Comparison of ENCODE assay signal across 14 cellular contexts in genomic region chr2:152566728-152567069, GRCh38.
DNase-seq lines count a peak whose midpoint lies in the region; ATAC-seq and TF ChIP-seq lines count a peak whose summit lies in the region.
"Had no signal": no experiment of that assay in that cellular context is flagged by ENCODE, and none has a peak within 500 bp of the region (broad histone marks: within the 10 kb centered on the region; RNA-seq: fewer than 3 reads in every experiment).

No MANE protein-coding gene starts in this region.

- H3K79me1 ChIP-seq in mesenchymal stem cell (replicated peaks; ENCODE audit: low read length, poor library complexity, severe bottlenecking): peaks cover 21% of the 10 kb centered on the region

- peak; percentile 53 for ATAC-seq in GM18511 (IDR thresholded peaks at IDR 0.05; ENCODE audit: unreplicated experiment)
- peak; percentile 40 for ATAC-seq in HG02763 (IDR thresholded peaks at IDR 0.05; ENCODE audit: unreplicated experiment)
- no peak for ATAC-seq in CD4-positive, alpha-beta T cell (ENCODE audit: poor library complexity)
- ATAC-seq: activated CD8-positive, alpha-beta memory T cell treated with anti-CD3 and anti-CD28 coated beads, Interleukin-2, amount 10 ng/mL, durations not matched to agents 7 days and 5 days had no signal

- TF ChIP-seq POLR2A in breast epithelium (IDR thresholded peaks at IDR 0.05): no peak

- H3K4me1 Mint-ChIP-seq in CD4-positive, alpha-beta T cell (ENCODE audit: low read depth): no peaks in the 10 kb centered on the region
- H3K4me1 Mint-ChIP-seq: activated CD8-positive, alpha-beta memory T cell treated with anti-CD3 and anti-CD28 coated beads, Interleukin-2, amount 10 ng/mL, durations not matched to agents 7 days and 5 days had no signal

- H3K4me3 Mint-ChIP-seq in CD4-positive, alpha-beta T cell: no peak overlapping the region
- H3K4me3 Mint-ChIP-seq: activated CD8-positive, alpha-beta memory T cell treated with anti-CD3 and anti-CD28 coated beads, Interleukin-2, amount 10 ng/mL, durations not matched to agents 7 days and 5 days had no signal

- H3K18ac ChIP-seq in mesenchymal stem cell (ENCODE audit: low read depth in 1 of 2, low read length in 2 of 2): peak overlapping the region in 1 of 2 experiments; percentile 5

- H2BK5ac ChIP-seq in mesenchymal stem cell (ENCODE audit: low read depth, low read length, poor library complexity, severe bottlenecking): no peak overlapping the region

- WGBS in mesenchymal stem cell: 88% methylated on average over 5 of the region's 5 CpGs

- intact Hi-C loops in breast epithelium (cut with DNase I; ENCODE audit: low total_unique reads): no loop called here
- intact Hi-C loops in CD4-positive, alpha-beta T cell (cut with DNase I, micrococcal nuclease): no loop called here

- H3K4me3 ChIP-seq in mesenchymal stem cell (ENCODE audit: insufficient read depth in 1 of 2, low read depth in 1 of 2, low read length in 2 of 2) (no peak overlapping the region), breast epithelium (no peak overlapping the region)
- H3K4me3 ChIP-seq: cardiac muscle cell, SK-N-MC had no signal

- H3K36me3 ChIP-seq in mesenchymal stem cell (ENCODE audit: control insufficient read depth in 1 of 2, insufficient read depth in 2 of 2, low read depth in 1 of 2, low read length in 2 of 2): peaks cover 0 to 57% of the 10 kb centered on the region in 2 experiments
- H3K36me3 ChIP-seq in breast epithelium: no peaks in the 10 kb centered on the region
- H3K36me3 ChIP-seq: cardiac muscle cell had no signal

- H3K27me3 ChIP-seq in mesenchymal stem cell (ENCODE audit: control insufficient read depth in 1 of 2, insufficient read depth in 1 of 2, low read length in 2 of 2): no peaks in the 10 kb centered on the region
- no peaks in the 10 kb centered on the region for H3K27me3 ChIP-seq in breast epithelium
- H3K27me3 ChIP-seq in CD4-positive, alpha-beta T cell (ENCODE audit: control insufficient read depth, insufficient read depth, low read length): no peaks in the 10 kb centered on the region
- H3K27me3 ChIP-seq: cardiac muscle cell had no signal

- peak; percentile 92 for DNase-seq in MV-4-11 (lab: John Stamatoyannopoulos, UW)
- DNase-seq in mesenchymal stem cell: no peak
- no peak for DNase-seq in breast epithelium (ENCODE audit: low spot score in 2 of 2)
- no peak for DNase-seq in HEK293T (ENCODE audit: extremely low spot score)
- no peak for DNase-seq in T1000 (lab: John Stamatoyannopoulos, UW)
- DNase-seq in CD4-positive, alpha-beta T cell: no peak
- DNase-seq: activated CD8-positive, alpha-beta memory T cell treated with anti-CD3 and anti-CD28 coated beads, Interleukin-2, amount 10 ng/mL, durations not matched to agents 7 days and 5 days; Calu3; NCI-H2107 had no signal

- no peaks in the 10 kb centered on the region for H3K9me3 ChIP-seq in mesenchymal stem cell (ENCODE audit: control insufficient read depth, low read length)
- H3K9me3 ChIP-seq in breast epithelium: no peaks in the 10 kb centered on the region
- H3K9me3 ChIP-seq in CD4-positive, alpha-beta T cell (ENCODE audit: control insufficient read depth, low read length): no peaks in the 10 kb centered on the region

- CTCF ChIA-PET in HEK293T (lab: Yijun Ruan, JAX): no interaction called here
- CTCF ChIA-PET in CD4-positive, alpha-beta T cell (lab: Charles Lee): no interaction called here

- no peak overlapping the region for H3K4me2 ChIP-seq in mesenchymal stem cell (ENCODE audit: low read length, poor library complexity, severe bottlenecking)

- no peak overlapping the region for H4K8ac ChIP-seq in mesenchymal stem cell (ENCODE audit: low read length)

- no peak overlapping the region for H3K23ac ChIP-seq in mesenchymal stem cell (ENCODE audit: low read length in 2 of 2)

- no peak overlapping the region for H3K14ac ChIP-seq in mesenchymal stem cell (ENCODE audit: low read length in 2 of 2)

- H3K9me3 Mint-ChIP-seq in CD4-positive, alpha-beta T cell: no peaks in the 10 kb centered on the region

- no peak overlapping the region for H2BK120ac ChIP-seq in mesenchymal stem cell (ENCODE audit: low read depth, low read length)

- no peak overlapping the region for H3K4ac ChIP-seq in mesenchymal stem cell (ENCODE audit: low read depth in 1 of 2, low read length in 2 of 2)

- H2AK5ac ChIP-seq in mesenchymal stem cell (ENCODE audit: low read length, severe bottlenecking): no peak overlapping the region

- no peak overlapping the region for H2BK12ac ChIP-seq in mesenchymal stem cell (ENCODE audit: low read length in 2 of 2)

- peak overlapping the region; percentile 12 for H3K27ac ChIP-seq in mesenchymal stem cell (ENCODE audit: low read length, poor library complexity, severe bottlenecking)
- no peak overlapping the region for H3K27ac ChIP-seq in breast epithelium
- H3K27ac ChIP-seq in CD4-positive, alpha-beta T cell (ENCODE audit: low read depth, low read length): no peak overlapping the region
- H3K27ac ChIP-seq: HL-60 had no signal

- POLR2A ChIA-PET in HEK293T (lab: Yijun Ruan, JAX): no interaction called here
- POLR2A ChIA-PET in CD4-positive, alpha-beta T cell (lab: Charles Lee): no interaction called here

- peaks cover 3% of the 10 kb centered on the region for H3K4me1 ChIP-seq in mesenchymal stem cell (ENCODE audit: control insufficient read depth, insufficient read depth, low read depth, low read length)
- H3K4me1 ChIP-seq in breast epithelium: no peaks in the 10 kb centered on the region

- H3K9ac ChIP-seq in mesenchymal stem cell (ENCODE audit: low read length): no peak overlapping the region

- H3K27ac Mint-ChIP-seq in CD4-positive, alpha-beta T cell: no peak overlapping the region
- H3K27ac Mint-ChIP-seq: activated CD8-positive, alpha-beta memory T cell treated with anti-CD3 and anti-CD28 coated beads, Interleukin-2, amount 10 ng/mL, durations not matched to agents 7 days and 5 days had no signal

- TF ChIP-seq CTCF in breast epithelium (IDR thresholded peaks at IDR 0.05): no peak
- no peak for TF ChIP-seq CTCF in CD4-positive, alpha-beta T cell (IDR thresholded peaks at IDR 0.05)

- H3K27me3 Mint-ChIP-seq in CD4-positive, alpha-beta T cell: peaks cover 22% of the 10 kb centered on the region

- H4K91ac ChIP-seq in mesenchymal stem cell (ENCODE audit: low read length): no peak overlapping the region

- H2BK15ac ChIP-seq in mesenchymal stem cell (ENCODE audit: low read depth, poor library complexity, severe bottlenecking): no peak overlapping the region

- H2AFZ ChIP-seq in mesenchymal stem cell (ENCODE audit: low read depth, low read length): no peak overlapping the region

- no peaks in the 10 kb centered on the region for H3K36me3 Mint-ChIP-seq in CD4-positive, alpha-beta T cell (ENCODE audit: low read depth)
- H3K36me3 Mint-ChIP-seq: activated CD8-positive, alpha-beta memory T cell treated with anti-CD3 and anti-CD28 coated beads, Interleukin-2, amount 10 ng/mL, durations not matched to agents 7 days and 5 days had no signal

TF ChIP-seq in HEK293T, 16 proteins besides CTCF, POLR2A, EP300 and RAD21:
- TF ChIP-seq SUZ12 (IDR thresholded peaks at IDR 0.05) (no peak), CTBP1 (IDR thresholded peaks at IDR 0.05; ENCODE audit: borderline replicate concordance) (no peak), BHLHE40 (IDR thresholded peaks at IDR 0.05; ENCODE audit: borderline replicate concordance) (no peak), ELF4 (IDR thresholded peaks at IDR 0.05) (no peak), PKNOX1 (IDR thresholded peaks at IDR 0.05) (no peak), LEF1 (IDR thresholded peaks at IDR 0.05; ENCODE audit: borderline replicate concordance) (no peak), L3MBTL2 (conservative IDR thresholded peaks at IDR 0.05) (no peak), ARNT (IDR thresholded peaks at IDR 0.05) (no peak), ZNF384 (IDR thresholded peaks at IDR 0.05) (no peak), FOXK2 (IDR thresholded peaks at IDR 0.05) (no peak), FOXM1 (IDR thresholded peaks at IDR 0.05; ENCODE audit: borderline replicate concordance) (no peak)
